27 cellular contexts compared by ENCODE assay signal in genomic region chr7:140961117-140961516, GRCh38.
"Had no signal": no experiment of that assay in that cellular context is flagged by ENCODE, and none has a peak within 500 bp of the region (broad histone marks: within the 10 kb centered on the region; RNA-seq: fewer than 3 reads in every experiment).

No MANE protein-coding gene starts in this region.

- H3K9me3 ChIP-seq: suprapubic skin, testis, thyroid gland, transverse colon, upper lobe of left lung, upper lobe of right lung, uterus, vagina had no signal

- H3K36me3 ChIP-seq: stomach, suprapubic skin, thoracic aorta, thyroid gland, tibial artery, tibial nerve, transverse colon, upper lobe of left lung, upper lobe of right lung, uterus, vagina had no signal

- H3K4me1 ChIP-seq: stomach, suprapubic skin, testis, thyroid gland, tibial artery, tibial nerve, transverse colon, upper lobe of left lung, upper lobe of right lung, uterus, vagina had no signal

- H3K27me3 ChIP-seq: stomach, suprapubic skin, testis, thyroid gland, tibial artery, tibial nerve, transverse colon, upper lobe of left lung, upper lobe of right lung, uterus, vagina had no signal

- FAIRE-seq: urothelium cell line had no signal

- DNase-seq: stimulated activated CD4-positive, alpha-beta T cell treated with anti-CD3 and anti-CD28 coated beads, Interleukin-2, amount 100 ng/mL, for 48 hours; stimulated activated CD4-positive, alpha-beta T cell treated with anti-CD3 and anti-CD28 coated beads, Interleukin-4, amount 100 ng/mL, for 1 hour; stimulated activated CD4-positive, alpha-beta T cell treated with anti-CD3 and anti-CD28 coated beads, Interleukin-4, amount 100 ng/mL, for 24 hours; stimulated activated CD4-positive, alpha-beta T cell treated with anti-CD3 and anti-CD28 coated beads, Interleukin-4, amount 100 ng/mL, for 4 hours; stimulated activated CD8-positive, alpha-beta memory T cell treated with anti-CD3 and anti-CD28 coated beads, Interleukin-4, amount 100 ng/mL, for 48 hours; stimulated activated naive B cell treated with anti-CD40 and anti-IgM and Interleukin-4, amounts not matched to agents 10 μg/mL and 1 μg/mL and 100 μg/mL, for 72 hours; stimulated activated naive CD4-positive, alpha-beta T cell; stimulated activated naive CD4-positive, alpha-beta T cell treated with Interleukin-2 at 50 U/mL for 16 hours; stimulated activated naive CD8-positive, alpha-beta T cell treated with anti-CD3 and anti-CD28 coated beads, Interleukin-15, amount 100 ng/mL, for 72 hours; stimulated activated naive CD8-positive, alpha-beta T cell treated with anti-CD3 and anti-CD28 coated beads, Interleukin-15, Interleukin-2, amounts not matched to agents 100 U/mL and 50 U/mL, for 24 hours; stomach; substantia nigra; testis; thyroid gland; tibial artery; transverse colon; trophoblast cell; upper lobe of left lung; upper lobe of right lung; uterus had no signal

- H3K27ac ChIP-seq: stomach, suprapubic skin, testis, thoracic aorta, thyroid gland, tibial artery, tibial nerve, transverse colon, upper lobe of left lung, upper lobe of right lung, uterus, vagina had no signal

- H3K4me3 ChIP-seq: stomach, suprapubic skin, testis, thoracic aorta, thyroid gland, tibial artery, tibial nerve, transverse colon, upper lobe of left lung, upper lobe of right lung, uterus, vagina had no signal

- ATAC-seq: stimulated activated effector memory CD8-positive, alpha-beta T cell treated with anti-CD3 and anti-CD28 coated beads, Interleukin-12 subunit alpha, Interleukin-12 subunit beta, amount 100 ng/mL, for 72 hours; stimulated activated memory B cell treated with anti-CD40 and anti-IgM and Interleukin-4, amounts not matched to agents 10 μg/mL and 1 μg/mL and 100 μg/mL, for 72 hours; stimulated activated naive B cell treated with anti-CD40 and anti-IgM and Interleukin-4, amounts not matched to agents 10 μg/mL and 1 μg/mL and 100 μg/mL, for 72 hours; stimulated activated naive CD8-positive, alpha-beta T cell treated with anti-CD3 and anti-CD28 coated beads, Interleukin-15, amount 100 ng/mL, for 72 hours; stimulated activated naive CD8-positive, alpha-beta T cell treated with anti-CD3 and anti-CD28 coated beads, Interleukin-15, Interleukin-2, amounts not matched to agents 100 U/mL and 50 U/mL, for 24 hours; upper lobe of right lung had no signal
